In genomic region chr17:8341456-8341855, GRCh38 we compare ENCODE assay signal across 25 cellular contexts. TPM values are rescaled to one million over a fixed set of nuclear protein-coding genes. Genes with fewer than 3 reads are reported as not detected.
"Had no signal": no experiment of that assay in that cellular context is flagged by ENCODE, and none has a peak within 500 bp of the region (broad histone marks: within the 10 kb centered on the region; RNA-seq: fewer than 3 reads in every experiment).

No MANE protein-coding gene starts in this region.

- ATAC-seq: activated CD4-positive, alpha-beta T cell treated with anti-CD3 and anti-CD28 coated beads for 36 hours; activated CD8-positive, alpha-beta memory T cell treated with anti-CD3 and anti-CD28 coated beads, Interleukin-2, amount 10 ng/mL, durations not matched to agents 7 days and 5 days; gastrocnemius medialis; heart left ventricle; right cardiac atrium; stimulated activated naive CD8-positive, alpha-beta T cell treated with anti-CD3 and anti-CD28 coated beads, Interleukin-15, Interleukin-2, amounts not matched to agents 100 U/mL and 50 U/mL, for 24 hours had no signal

- H3K4me3 ChIP-seq: adrenal gland, cardiac muscle cell, colonic mucosa, gastrocnemius medialis, heart left ventricle, prostate gland, skin epidermis, suprapubic skin had no signal

- H3K27ac ChIP-seq: adrenal gland, cardiac muscle cell, colonic mucosa, gastrocnemius medialis, heart left ventricle, prostate gland, skin epidermis, suprapubic skin, WERI-Rb-1 had no signal

- H3K4me3 Mint-ChIP-seq: activated CD4-positive, alpha-beta memory T cell treated with anti-CD3 and anti-CD28 coated beads for 36 hours; activated CD4-positive, alpha-beta T cell treated with anti-CD3 and anti-CD28 coated beads for 36 hours; activated CD8-positive, alpha-beta memory T cell treated with anti-CD3 and anti-CD28 coated beads, Interleukin-2, amount 10 ng/mL, durations not matched to agents 7 days and 5 days; activated naive CD4-positive, alpha-beta T cell treated with anti-CD3 and anti-CD28 coated beads, Interleukin-2, amount 50 U/mL, for 24 hours; nephron; T-helper 1 cell treated with Interleukin-12 subunit alpha and Interleukin-12 subunit beta and Interleukin-4 antibody, amounts not matched to agents 30 μg/mL and 1 μg/mL, for 36 hours had no signal

- H3K36me3 Mint-ChIP-seq: activated CD4-positive, alpha-beta memory T cell treated with anti-CD3 and anti-CD28 coated beads for 36 hours; activated CD8-positive, alpha-beta memory T cell treated with anti-CD3 and anti-CD28 coated beads, Interleukin-2, amount 10 ng/mL, durations not matched to agents 7 days and 5 days; activated naive CD4-positive, alpha-beta T cell treated with anti-CD3 and anti-CD28 coated beads, Interleukin-2, amount 50 U/mL, for 24 hours had no signal

- H3K4me1 ChIP-seq: colonic mucosa, gastrocnemius medialis, heart left ventricle, prostate gland had no signal

- H3K27me3 Mint-ChIP-seq: activated naive CD4-positive, alpha-beta T cell treated with anti-CD3 and anti-CD28 coated beads, Interleukin-2, amount 50 U/mL, for 24 hours had no signal

- H3K27me3 ChIP-seq: adrenal gland, cardiac muscle cell, colonic mucosa, suprapubic skin had no signal

- H3K9me3 Mint-ChIP-seq: activated CD4-positive, alpha-beta memory T cell treated with anti-CD3 and anti-CD28 coated beads for 36 hours; activated naive CD4-positive, alpha-beta T cell treated with anti-CD3 and anti-CD28 coated beads, Interleukin-2, amount 50 U/mL, for 24 hours; nephron; T-helper 1 cell treated with Interleukin-12 subunit alpha and Interleukin-12 subunit beta and Interleukin-4 antibody, amounts not matched to agents 30 μg/mL and 1 μg/mL, for 36 hours had no signal

- DNase-seq: activated CD4-positive, alpha-beta memory T cell treated with anti-CD3 and anti-CD28 coated beads for 36 hours; activated CD4-positive, alpha-beta T cell treated with anti-CD3 and anti-CD28 coated beads for 36 hours; activated CD8-positive, alpha-beta memory T cell treated with anti-CD3 and anti-CD28 coated beads, Interleukin-2, amount 10 ng/mL, durations not matched to agents 7 days and 5 days; activated T-cell treated with anti-CD3 and anti-CD28 coated beads, Interleukin-2, amount 50 U/mL, for 1 hour; adrenal gland; colonic mucosa; effector CD4-positive, alpha-beta T cell; gastrocnemius medialis; heart left ventricle; right cardiac atrium; stimulated activated CD4-positive, alpha-beta T cell treated with anti-CD3 and anti-CD28 coated beads, Interleukin-4, amount 100 ng/mL, for 4 hours; stimulated activated CD8-positive, alpha-beta memory T cell treated with anti-CD3 and anti-CD28 coated beads, Interleukin-4, amount 100 ng/mL, for 48 hours; stimulated activated naive CD8-positive, alpha-beta T cell treated with anti-CD3 and anti-CD28 coated beads, Interleukin-15, Interleukin-2, amounts not matched to agents 100 U/mL and 50 U/mL, for 24 hours; WERI-Rb-1 had no signal

- H3K27ac Mint-ChIP-seq: activated CD4-positive, alpha-beta memory T cell treated with anti-CD3 and anti-CD28 coated beads for 36 hours; activated CD4-positive, alpha-beta T cell treated with anti-CD3 and anti-CD28 coated beads for 36 hours; activated CD8-positive, alpha-beta memory T cell treated with anti-CD3 and anti-CD28 coated beads, Interleukin-2, amount 10 ng/mL, durations not matched to agents 7 days and 5 days; activated naive CD4-positive, alpha-beta T cell treated with anti-CD3 and anti-CD28 coated beads, Interleukin-2, amount 50 U/mL, for 24 hours; T-helper 1 cell treated with Interleukin-12 subunit alpha and Interleukin-12 subunit beta and Interleukin-4 antibody, amounts not matched to agents 30 μg/mL and 1 μg/mL, for 36 hours had no signal

- H3K36me3 ChIP-seq: adrenal gland, cardiac muscle cell, colonic mucosa, gastrocnemius medialis, heart left ventricle, prostate gland, suprapubic skin, WERI-Rb-1 had no signal

- H3K9me3 ChIP-seq: adrenal gland, colonic mucosa, gastrocnemius medialis, heart left ventricle, prostate gland, suprapubic skin had no signal

RNA-seq across cellular contexts. Expression of gene ODF4, which starts 1.8 kb away (rescaled TPM):
- total RNA-seq: activated CD4-positive, alpha-beta memory T cell treated with anti-CD3 and anti-CD28 coated beads for 36 hours; activated CD4-positive, alpha-beta T cell treated with anti-CD3 and anti-CD28 coated beads for 36 hours; activated CD8-positive, alpha-beta memory T cell treated with anti-CD3 and anti-CD28 coated beads, Interleukin-2, amount 10 ng/mL, durations not matched to agents 7 days and 5 days; adrenal gland; cardiac muscle cell; colonic mucosa; gastrocnemius medialis; heart left ventricle; kidney epithelial cell; liver; mesenteric fat pad; omental fat pad; prostate gland; right cardiac atrium; suprapubic skin had no signal
- polyA plus RNA-seq: adrenal gland, cardiac muscle cell, heart left ventricle, liver, right cardiac atrium had no signal

RNA-seq across cellular contexts. Expression of gene ARHGEF15, which starts 31.4 kb away (rescaled TPM):
- total RNA-seq: activated CD4-positive, alpha-beta memory T cell treated with anti-CD3 and anti-CD28 coated beads for 36 hours; activated CD4-positive, alpha-beta T cell treated with anti-CD3 and anti-CD28 coated beads for 36 hours; activated CD8-positive, alpha-beta memory T cell treated with anti-CD3 and anti-CD28 coated beads, Interleukin-2, amount 10 ng/mL, durations not matched to agents 7 days and 5 days had no signal
